Comparison of ENCODE assay signal across 8 cellular contexts in the genomic region with DNA sequence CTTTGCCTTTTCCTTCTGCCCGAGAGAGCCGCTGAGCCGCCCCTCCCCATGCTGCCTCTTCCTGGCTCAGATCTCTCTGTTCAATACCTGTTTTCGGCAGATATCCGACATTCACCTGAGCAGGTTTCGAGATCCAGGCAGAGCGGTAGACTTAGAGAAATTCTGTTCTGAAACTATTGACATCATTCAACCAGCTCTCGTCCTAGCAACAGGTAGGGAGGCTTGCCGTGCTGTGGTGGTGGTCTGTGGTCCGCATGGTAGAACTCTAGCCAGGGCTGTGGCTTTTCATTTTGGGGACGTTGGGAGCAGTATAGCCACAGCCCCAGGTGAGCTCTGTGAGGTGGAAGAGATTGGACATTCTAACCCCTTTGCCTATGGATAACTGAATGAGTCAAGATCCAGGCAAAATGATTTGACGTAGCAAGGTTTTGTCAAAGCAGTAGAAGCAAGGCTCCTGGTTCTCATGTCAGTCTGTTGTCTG. TPM values are rescaled to one million over a fixed set of nuclear protein-coding genes. Genes with fewer than 3 reads are reported as not detected.
DNase-seq lines count a peak whose midpoint lies in the region; ATAC-seq and TF ChIP-seq lines count a peak whose summit lies in the region.

No MANE protein-coding gene starts in this region.

- ATAC-seq in CD4-positive, CD25-positive, alpha-beta regulatory T cell (ENCODE audit: low read depth in 2 of 2) = no peak
- peak; percentile 16 for ATAC-seq in esophagus mucosa

- peak overlapping the region; percentile 92 for H3K4me3 ChIP-seq in CD4-positive, CD25-positive, alpha-beta regulatory T cell (ENCODE audit: low read depth, low read length)
- H3K4me3 ChIP-seq in HAP-1 (peak overlapping the region; percentile 57), SU-DHL-6 (ENCODE audit: insufficient read depth, low read length, poor library complexity, severe bottlenecking) (peak overlapping the region; percentile 79), neutrophil (ENCODE audit: low read depth in 1 of 2, low read length in 1 of 2) (peak overlapping the region; percentile 77 to 84)

- H2AFZ ChIP-seq in SU-DHL-6 (ENCODE audit: low read depth, low read length, severe bottlenecking) = peak overlapping the region; percentile 97

- H3K9me2 ChIP-seq in SU-DHL-6 (replicated peaks; ENCODE audit: insufficient read depth, low read length) = no peaks in the 10 kb centered on the region

- CTCF ChIA-PET in GM10248 (lab: Yijun Ruan, JAX) = no interaction called here

- peaks cover 19% of the 10 kb centered on the region for H3K4me1 ChIP-seq in CD4-positive, CD25-positive, alpha-beta regulatory T cell (ENCODE audit: control insufficient read depth, insufficient read depth, low read length, poor library complexity, severe bottlenecking)
- peaks cover 22% of the 10 kb centered on the region for H3K4me1 ChIP-seq in HAP-1
- H3K4me1 ChIP-seq in neutrophil (ENCODE audit: control insufficient read depth in 1 of 2, insufficient read depth in 1 of 2, low read depth in 1 of 2, low read length in 1 of 2) = peaks cover 14 to 16% of the 10 kb centered on the region in 2 experiments

- H3K9me3 ChIP-seq in CD4-positive, CD25-positive, alpha-beta regulatory T cell (ENCODE audit: control insufficient read depth in 2 of 2, low read length in 2 of 2) = no peaks in the 10 kb centered on the region
- H3K9me3 ChIP-seq in HAP-1 (no peaks in the 10 kb centered on the region), SU-DHL-6 (ENCODE audit: insufficient read depth, low read length) (no peaks in the 10 kb centered on the region), neutrophil (no peaks in the 10 kb centered on the region)

- H3K27me3 Mint-ChIP-seq in CD4-positive, CD25-positive, alpha-beta regulatory T cell = no peaks in the 10 kb centered on the region

- in situ Hi-C loops in HAP-1 (cut with MboI; ENCODE audit: low sequenced_read_pairs) = no loop called here

- peak overlapping the region; percentile 80 for H3K9ac ChIP-seq in SU-DHL-6 (ENCODE audit: low read length)

- DNase-seq in CD4-positive, CD25-positive, alpha-beta regulatory T cell = no peak
- DNase-seq in HAP-1 (ENCODE audit: low spot score in 2 of 2) (peak; percentile 7 to 17), NCI-H446 (lab: John Stamatoyannopoulos, UW) (no peak), GM10248 (ENCODE audit: extremely low spot score) (no peak)
- DNase-seq in stimulated activated CD4-positive, alpha-beta T cell treated with anti-CD3 and anti-CD28 coated beads, Interleukin-4, amount 100 ng/mL, for 1 hour = no peak

- peak overlapping the region; percentile 50 to 95 (median 94) for H3K27ac Mint-ChIP-seq in CD4-positive, CD25-positive, alpha-beta regulatory T cell

- peak overlapping the region; percentile 94 to 97 (median 96) for H3K4me3 Mint-ChIP-seq in CD4-positive, CD25-positive, alpha-beta regulatory T cell

- peak overlapping the region; percentile 78 for H3K27ac ChIP-seq in CD4-positive, CD25-positive, alpha-beta regulatory T cell (ENCODE audit: insufficient read depth, low read length, poor library complexity, severe bottlenecking)
- H3K27ac ChIP-seq in SU-DHL-6 (ENCODE audit: low read depth, low read length) = peak overlapping the region; percentile 52
- peak overlapping the region; percentile 83 for H3K27ac ChIP-seq in neutrophil

- H3K36me3 Mint-ChIP-seq in CD4-positive, CD25-positive, alpha-beta regulatory T cell = peaks cover 23% of the 10 kb centered on the region

- H3K79me2 ChIP-seq in SU-DHL-6 (ENCODE audit: insufficient read depth, low read length) = peaks cover 18% of the 10 kb centered on the region

- H4K20me1 ChIP-seq in SU-DHL-6 (ENCODE audit: low read depth, low read length) = no peaks in the 10 kb centered on the region

- no peaks in the 10 kb centered on the region; the same call in 1 of the 2 replicates for H3F3A ChIP-seq in SU-DHL-6 (ENCODE audit: insufficient read depth)

- peaks cover 0 to 6% (median 0%) of the 10 kb centered on the region in 7 donors for H3K9me3 Mint-ChIP-seq in CD4-positive, CD25-positive, alpha-beta regulatory T cell

- H3K27me3 ChIP-seq in CD4-positive, CD25-positive, alpha-beta regulatory T cell (ENCODE audit: control insufficient read depth, insufficient read depth, low read length) = no peaks in the 10 kb centered on the region
- H3K27me3 ChIP-seq in HAP-1 (ENCODE audit: low read depth) = no peaks in the 10 kb centered on the region
- no peaks in the 10 kb centered on the region for H3K27me3 ChIP-seq in SU-DHL-6 (ENCODE audit: low read length)
- H3K27me3 ChIP-seq in neutrophil = no peaks in the 10 kb centered on the region

- TF ChIP-seq CTCF in SU-DHL-6 (IDR thresholded peaks at IDR 0.05; ENCODE audit: insufficient read depth, low read length, poor library complexity, severe bottlenecking) (no peak), neutrophil (IDR thresholded peaks at IDR 0.05) (no peak), GM10248 (IDR thresholded peaks at IDR 0.05; ENCODE audit: control extremely low read depth, extremely low read depth, low read depth, missing control alignments) (no peak)

- H3K4me2 ChIP-seq in SU-DHL-6 (ENCODE audit: low read depth, low read length, poor library complexity, severe bottlenecking) = peak overlapping the region; percentile 83

- POLR2A ChIA-PET in GM10248 (lab: Yijun Ruan, JAX) = no interaction called here

- H3K36me3 ChIP-seq in CD4-positive, CD25-positive, alpha-beta regulatory T cell (ENCODE audit: control insufficient read depth, insufficient read depth, low read length) = peaks cover 29% of the 10 kb centered on the region
- H3K36me3 ChIP-seq in HAP-1 (replicated peaks) (peaks cover 20% of the 10 kb centered on the region), SU-DHL-6 (ENCODE audit: low read length) (peaks cover 9% of the 10 kb centered on the region), neutrophil (peaks cover 27% of the 10 kb centered on the region)

- peaks cover 19 to 42% (median 21%) of the 10 kb centered on the region in 4 donors for H3K4me1 Mint-ChIP-seq in CD4-positive, CD25-positive, alpha-beta regulatory T cell

RNA-seq across cellular contexts. Expression of gene TMEM62, which starts 0.8 kb away (rescaled TPM):
- 30.0 TPM for total RNA-seq in CD4-positive, CD25-positive, alpha-beta regulatory T cell
- 10 to 100 TPM; 11.4 to 18.1 (median 14.2) TPM for polyA plus RNA-seq in CD4-positive, CD25-positive, alpha-beta regulatory T cell
- 11.8 TPM for total RNA-seq in esophagus mucosa

RNA-seq across cellular contexts. Expression of gene UBR1, which starts 28.4 kb away (rescaled TPM):
- total RNA-seq in CD4-positive, CD25-positive, alpha-beta regulatory T cell = 48.2 TPM
- polyA plus RNA-seq in CD4-positive, CD25-positive, alpha-beta regulatory T cell = 10 to 100 TPM; 15.9 to 18.7 (median 17.3) TPM
- 9.1 TPM for total RNA-seq in esophagus mucosa

RNA-seq across cellular contexts. Expression of gene CCNDBP1, which starts 51.0 kb away (rescaled TPM):
- total RNA-seq in CD4-positive, CD25-positive, alpha-beta regulatory T cell = 111 TPM
- 100 to 1,000 TPM; 301 to 352 (median 314) TPM for polyA plus RNA-seq in CD4-positive, CD25-positive, alpha-beta regulatory T cell
- 53.1 TPM for total RNA-seq in esophagus mucosa

Comparison
In these comparisons a context has a peak if more than half of its experiments do, and no peak if none do; other contexts are left out.
1. DNase-seq: peak in HAP-1 (2 of 2); none in CD4-positive, CD25-positive, alpha-beta regulatory T cell (0 of 3), stimulated activated CD4-positive, alpha-beta T cell treated with anti-CD3 and anti-CD28 coated beads, Interleukin-4, amount 100 ng/mL, for 1 hour (single experiment), NCI-H446 (0 of 2) and GM10248 (single experiment).
2. Peak in every context shown above with its lines, with median percentiles within 50 percentile points of each other: H3K27ac ChIP-seq and H3K4me3 ChIP-seq.